In the genomic region with DNA sequence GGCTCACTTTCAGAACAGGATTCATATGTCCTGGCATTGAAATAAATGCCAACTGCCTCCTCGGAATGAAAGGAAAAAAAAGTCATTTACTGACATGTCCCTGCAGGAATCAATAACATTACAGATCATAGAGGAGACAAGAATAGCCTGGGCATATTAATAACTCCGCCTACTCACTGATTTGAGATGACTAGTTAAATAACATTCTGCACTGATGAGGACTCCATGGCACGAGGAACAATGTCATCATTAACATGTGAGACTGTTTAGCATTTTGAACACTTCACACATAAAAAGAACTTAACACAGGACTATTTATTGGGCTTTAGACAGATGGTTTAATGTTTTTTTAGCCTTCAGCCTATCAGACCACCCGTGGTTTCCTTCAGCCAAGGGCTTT, we compare ENCODE assay signal across 12 cellular contexts.
"Had no signal": no experiment of that assay in that cellular context is flagged by ENCODE, and none has a peak within 500 bp of the region (broad histone marks: within the 10 kb centered on the region; RNA-seq: fewer than 3 reads in every experiment).

No MANE protein-coding gene starts in this region.

- H3K4me3 ChIP-seq: coronary artery, ovary, stomach, thoracic aorta had no signal

- H3K27ac ChIP-seq: coronary artery, epithelial cell of prostate, ovary, stomach, thoracic aorta had no signal

- DNase-seq: activated CD4-positive, alpha-beta T cell treated with anti-CD3 and anti-CD28 coated beads, Interleukin-2, amount 10 ng/mL, durations not matched to agents 7 days and 5 days; activated CD4-positive, CD25-positive, alpha-beta regulatory T cell; activated CD8-positive, alpha-beta memory T cell treated with anti-CD3 and anti-CD28 coated beads for 24 hours; activated naive CD4-positive, alpha-beta T cell treated with anti-CD3 and anti-CD28 coated beads for 36 hours; effector memory CD4-positive, alpha-beta T cell; hippocampal formation; ovary; stimulated activated CD4-positive, alpha-beta T cell treated with anti-CD3 and anti-CD28 coated beads, Interleukin-4, amount 100 ng/mL, for 1 hour; stomach had no signal

- H3K36me3 ChIP-seq: ovary, stomach, thoracic aorta had no signal

- H3K9me3 ChIP-seq: ovary, thoracic aorta had no signal

- H3K27me3 ChIP-seq: ovary had no signal
